ENCODE assay signal across 9 cellular contexts in genomic region chr1:27152004-27152828, GRCh38. TPM values are rescaled to one million over a fixed set of nuclear protein-coding genes. Genes with fewer than 3 reads are reported as not detected.
A peak's percentile ranks its signal among the peaks of the same experiment; 100 is the strongest.
DNase-seq lines count a peak whose midpoint lies in the region; ATAC-seq, FAIRE-seq and TF ChIP-seq lines count a peak whose summit lies in the region.
"Had no signal": no experiment of that assay in that cellular context is flagged by ENCODE, and none has a peak within 500 bp of the region (broad histone marks: within the 10 kb centered on the region; RNA-seq: fewer than 3 reads in every experiment).

No MANE protein-coding gene starts in this region.

- peak; percentile 48 for FAIRE-seq in endothelial cell of umbilical vein (lab: Jason Lieb, UNC)

- H3K27ac ChIP-seq in PC-9 (no peak overlapping the region), endothelial cell of umbilical vein (ENCODE audit: insufficient read depth, low read depth, low read length) (peak overlapping the region; percentile 43), osteoblast (ENCODE audit: low read depth, low read length) (peak overlapping the region; percentile 93)

- TF ChIP-seq CTCF in PC-9 (conservative IDR thresholded peaks at IDR 0.05), result no peak
- TF ChIP-seq CTCF in endothelial cell of umbilical vein (IDR thresholded peaks at IDR 0.05; ENCODE audit: extremely low read depth in 1 of 2, insufficient read depth in 1 of 2, low read depth in 1 of 2, low read length in 2 of 2), result no peak
- no peak for TF ChIP-seq CTCF in osteoblast (IDR thresholded peaks at IDR 0.05; ENCODE audit: extremely low read depth, low read depth, low read length)

- H3K4me3 ChIP-seq in PC-9, result peak overlapping the region; percentile 76; the same call in 1 of the 2 replicates
- H3K4me3 ChIP-seq in endothelial cell of umbilical vein (replicated peaks in 1 of 3; ENCODE audit: insufficient read depth in 1 of 3, low read depth in 1 of 3, low read length in 3 of 3), result peak overlapping the region; percentile 5 to 45 (median 30)
- peak overlapping the region; percentile 89 for H3K4me3 ChIP-seq in osteoblast (ENCODE audit: insufficient read depth, low read length)

- intact Hi-C loops in PC-9 (cut with micrococcal nuclease; ENCODE audit: unreplicated experiment) (no loop called here), endothelial cell of umbilical vein (cut with micrococcal nuclease) (no loop called here)

- CTCF ChIA-PET in PC-9 (lab: Charles Lee) (interaction anchor here (0.7 kb wide), 1 partner anchor 40 kb away, joined by 4 read pairs; no protein-coding TSS in a partner anchor), endothelial cell of umbilical vein (lab: Charles Lee) (interaction anchor here (1.1 to 1.9 kb wide), 9 partner anchors 13 to 144 kb away, joined by 3 to 6 read pairs (median 4); no protein-coding TSS in a partner anchor)

- H3K27me3 ChIP-seq in PC-9 (ENCODE audit: insufficient read depth, low read depth) (no peaks in the 10 kb centered on the region), endothelial cell of umbilical vein (ENCODE audit: control insufficient read depth in 2 of 2, insufficient read depth in 2 of 2, low read length in 2 of 2) (no peaks in the 10 kb centered on the region), osteoblast (ENCODE audit: insufficient read depth, low read length) (no peaks in the 10 kb centered on the region)

- H3K4me1 ChIP-seq in PC-9 (replicated peaks; ENCODE audit: insufficient read depth) (peaks cover 51% of the 10 kb centered on the region), endothelial cell of umbilical vein (ENCODE audit: control insufficient read depth, extremely low read depth, insufficient read depth, low read length) (peaks cover 33% of the 10 kb centered on the region), osteoblast (ENCODE audit: insufficient read depth, low read length) (peaks cover 34% of the 10 kb centered on the region)

- H3K9ac ChIP-seq in endothelial cell of umbilical vein (replicated peaks; ENCODE audit: extremely low read depth, insufficient read depth, low read length), result peak overlapping the region; percentile 45

- H3F3A ChIP-seq in PC-9 (ENCODE audit: insufficient read depth, low read depth), result peaks cover 13% of the 10 kb centered on the region

- H3K9me2 ChIP-seq in PC-9 (ENCODE audit: insufficient read depth), result no peaks in the 10 kb centered on the region

- H2AFZ ChIP-seq in PC-9 (no peak overlapping the region), endothelial cell of umbilical vein (ENCODE audit: low read depth, low read length) (no peak overlapping the region), osteoblast (ENCODE audit: low read length) (no peak overlapping the region)

- H3K9me1 ChIP-seq in endothelial cell of umbilical vein (replicated peaks; ENCODE audit: control insufficient read depth, extremely low read depth, insufficient read depth, low read length), result no peaks in the 10 kb centered on the region

- H4K20me1 ChIP-seq in PC-9 (ENCODE audit: insufficient read depth) (no peaks in the 10 kb centered on the region), endothelial cell of umbilical vein (replicated peaks; ENCODE audit: control insufficient read depth, extremely low read depth, insufficient read depth, low read length) (no peaks in the 10 kb centered on the region), osteoblast (ENCODE audit: insufficient read depth, low read length) (peaks cover 50% of the 10 kb centered on the region)

- POLR2A ChIA-PET in PC-9 (lab: Charles Lee; ENCODE audit: unreplicated experiment), result interaction anchor here (0.6 kb wide), 1 partner anchor 1822 kb away, joined by 6 read pairs; no protein-coding TSS in a partner anchor
- POLR2A ChIA-PET in endothelial cell of umbilical vein (lab: Charles Lee), result interaction anchor here (1.2 to 4.1 kb wide), 3 partner anchors 9 to 40 kb away, joined by 3 to 70 read pairs (median 4); no protein-coding TSS in a partner anchor

- H3K36me3 ChIP-seq in PC-9 (ENCODE audit: low read depth) (no peaks in the 10 kb centered on the region), endothelial cell of umbilical vein (ENCODE audit: control insufficient read depth in 2 of 2, extremely low read depth in 1 of 2, insufficient read depth in 2 of 2, low read length in 2 of 2) (no peaks in the 10 kb centered on the region), osteoblast (ENCODE audit: insufficient read depth, low read length) (no peaks in the 10 kb centered on the region)

- BruUV-seq in PC-9 (replicated peaks; lab: Mats Ljungman, UMichigan) (no TSS peak), endothelial cell of umbilical vein (replicated peaks; lab: Mats Ljungman, UMichigan) (no TSS peak)

- peak; percentile 24 for DNase-seq in CD1c-positive myeloid dendritic cell (ENCODE audit: extremely low spot score)
- no peak for DNase-seq in PC-9
- no peak for DNase-seq in endothelial cell of umbilical vein (ENCODE audit: low read depth, low spot score)
- DNase-seq in osteoblast (ENCODE audit: insufficient read length, low spot score, missing footprints), result peak; percentile 91
- no peak for DNase-seq in middle frontal gyrus (ENCODE audit: extremely low spot score, low spot score)
- no peak for DNase-seq in NCI-H524 (lab: John Stamatoyannopoulos, UW)
- no peak for DNase-seq in NCI-H446 treated with DMSO at 0.1 percent for 48 hours (lab: John Stamatoyannopoulos, UW)
- DNase-seq: NCI-H1436 treated with DMSO at 0.1 percent for 48 hours had no signal

- TF ChIP-seq POLR2A in endothelial cell of umbilical vein (IDR thresholded peaks at IDR 0.05; ENCODE audit: low read depth, low read length), result no peak

- no peaks in the 10 kb centered on the region for H3K9me3 ChIP-seq in PC-9 (ENCODE audit: insufficient read depth, low read depth)
- no peaks in the 10 kb centered on the region for H3K9me3 ChIP-seq in endothelial cell of umbilical vein (replicated peaks; ENCODE audit: control insufficient read depth, insufficient read depth, low read length)
- H3K9me3 ChIP-seq in osteoblast (ENCODE audit: low read depth, low read length), result no peaks in the 10 kb centered on the region

- ATAC-seq in HG02840 (IDR thresholded peaks at IDR 0.05; ENCODE audit: low FRiP score, unreplicated experiment), result no peak

- H3K79me2 ChIP-seq in PC-9 (ENCODE audit: low read depth) (peaks cover 54% of the 10 kb centered on the region), endothelial cell of umbilical vein (ENCODE audit: control insufficient read depth, insufficient read depth, low read length) (peaks cover 66% of the 10 kb centered on the region), osteoblast (ENCODE audit: insufficient read depth, low read length) (peaks cover 73% of the 10 kb centered on the region)

- dilution Hi-C loops in endothelial cell of umbilical vein (cut with MboI; ENCODE audit: extremely low pct_ligation_motif_present, low sequenced_read_pairs), result no loop called here

- H3K4me2 ChIP-seq in PC-9 (peak overlapping the region; percentile 94), endothelial cell of umbilical vein (ENCODE audit: insufficient read depth, low read length) (peak overlapping the region; percentile 67), osteoblast (ENCODE audit: insufficient read depth, low read length) (peak overlapping the region; percentile 95)

TF ChIP-seq in endothelial cell of umbilical vein, 7 proteins besides CTCF, POLR2A, EP300 and RAD21:
- TF ChIP-seq JUN (IDR thresholded peaks at IDR 0.05; ENCODE audit: borderline replicate concordance, insufficient read depth, insufficient read length, low read depth) (no peak), FOS (IDR thresholded peaks at IDR 0.05; ENCODE audit: borderline replicate concordance, insufficient read depth, low read length) (no peak), GATA2 (IDR thresholded peaks at IDR 0.05; ENCODE audit: insufficient read depth, insufficient read length, low read depth, low read length) (no peak), POLR2AphosphoS5 (IDR thresholded peaks at IDR 0.05; ENCODE audit: insufficient read depth, low read depth, low read length) (no peak), MYC (IDR thresholded peaks at IDR 0.05; ENCODE audit: low read depth, low read length) (no peak), EZH2 (IDR thresholded peaks at IDR 0.05; ENCODE audit: borderline replicate concordance, low read depth, low read length, severe bottlenecking) (no peak), MAX (IDR thresholded peaks at IDR 0.05; ENCODE audit: insufficient read depth, insufficient read length) (no peak)

RNA-seq across cellular contexts. Expression of gene SLC9A1, which starts 2.7 kb away (rescaled TPM):
- total RNA-seq in PC-9 (2021) (17.9 and 27.5 TPM in 2 replicates), endothelial cell of umbilical vein (59.2 and 60.5 TPM in 2 replicates), osteoblast (6.2 and 7.6 TPM in 2 replicates)
- 22.8 and 23.7 TPM in 2 replicates for polyA plus RNA-seq in endothelial cell of umbilical vein
- 20.5 and 24.6 TPM in 2 replicates for polyA plus RNA-seq in endothelial cell of umbilical vein (2011; cell fraction: cytosol; rRNA removed)
- polyA plus RNA-seq in endothelial cell of umbilical vein (2011; cell fraction: nucleus; rRNA removed), result 33.0 and 33.3 TPM in 2 replicates
- 46.0 and 50.4 TPM in 2 replicates for polyA plus RNA-seq in endothelial cell of umbilical vein (2012)
- polyA minus RNA-seq in endothelial cell of umbilical vein, result 27.2 and 29.7 TPM in 2 replicates
- polyA minus RNA-seq in endothelial cell of umbilical vein (2011; cell fraction: cytosol; rRNA and poly(A)+ RNA removed), result 5.7 TPM
- polyA minus RNA-seq in endothelial cell of umbilical vein (2011; cell fraction: nucleus; rRNA and poly(A)+ RNA removed), result 16.3 and 24.0 TPM in 2 replicates

Comparison
In these comparisons a context has a peak if more than half of its experiments do, and no peak if none do; other contexts are left out.
1. DNase-seq: peak in CD1c-positive myeloid dendritic cell (single experiment) and osteoblast (single experiment); none in PC-9 (0 of 2), endothelial cell of umbilical vein (single experiment), middle frontal gyrus (single experiment), NCI-H524 (0 of 2) and NCI-H446 treated with DMSO at 0.1 percent for 48 hours (single experiment).
2. H3K4me3 ChIP-seq: peak in every context shown above with its lines; median percentile 89 in osteoblast; 76 in PC-9; 30 in endothelial cell of umbilical vein.
3. Peak in every context shown above with its lines, with median percentiles within 50 percentile points of each other: H3K4me2 ChIP-seq.